20 cellular contexts compared by ENCODE assay signal in genomic region chrX:12570859-12571501, GRCh38.
"Had no signal": no experiment of that assay in that cellular context is flagged by ENCODE, and none has a peak within 500 bp of the region (broad histone marks: within the 10 kb centered on the region; RNA-seq: fewer than 3 reads in every experiment).

No MANE protein-coding gene starts in this region.

- ATAC-seq: activated CD4-positive, alpha-beta T cell treated with anti-CD3 and anti-CD28 coated beads for 36 hours; activated CD8-positive, alpha-beta memory T cell treated with anti-CD3 and anti-CD28 coated beads, Interleukin-2, amount 10 ng/mL, durations not matched to agents 7 days and 5 days; gastroesophageal sphincter; heart right ventricle; left colon; psoas muscle; stimulated activated naive CD8-positive, alpha-beta T cell treated with anti-CD3 and anti-CD28 coated beads, Interleukin-15, amount 100 ng/mL, for 72 hours had no signal

- H3K27me3 Mint-ChIP-seq: activated CD4-positive, alpha-beta memory T cell treated with anti-CD3 and anti-CD28 coated beads for 36 hours; activated CD4-positive, alpha-beta T cell treated with anti-CD3 and anti-CD28 coated beads for 36 hours; activated CD8-positive, alpha-beta memory T cell treated with anti-CD3 and anti-CD28 coated beads, Interleukin-2, amount 10 ng/mL, durations not matched to agents 7 days and 5 days; activated naive CD4-positive, alpha-beta T cell treated with anti-CD3 and anti-CD28 coated beads, Interleukin-2, amount 10 ng/mL, durations not matched to agents 7 days and 5 days; stimulated activated naive CD8-positive, alpha-beta T cell treated with anti-CD3 and anti-CD28 coated beads, Interleukin-15, amount 100 ng/mL, for 72 hours; type B pancreatic cell had no signal

- H3K27ac ChIP-seq: dorsolateral prefrontal cortex, gastroesophageal sphincter, heart right ventricle, psoas muscle, sigmoid colon, spleen, WERI-Rb-1 had no signal

- H3K36me3 Mint-ChIP-seq: activated CD4-positive, alpha-beta memory T cell treated with anti-CD3 and anti-CD28 coated beads for 36 hours; activated CD8-positive, alpha-beta memory T cell treated with anti-CD3 and anti-CD28 coated beads, Interleukin-2, amount 10 ng/mL, durations not matched to agents 7 days and 5 days; activated naive CD4-positive, alpha-beta T cell treated with anti-CD3 and anti-CD28 coated beads, Interleukin-2, amount 10 ng/mL, durations not matched to agents 7 days and 5 days; type B pancreatic cell had no signal

- FAIRE-seq: islet of Langerhans had no signal

- H3K4me1 Mint-ChIP-seq: activated CD4-positive, alpha-beta T cell treated with anti-CD3 and anti-CD28 coated beads for 36 hours; activated CD8-positive, alpha-beta memory T cell treated with anti-CD3 and anti-CD28 coated beads, Interleukin-2, amount 10 ng/mL, durations not matched to agents 7 days and 5 days; activated naive CD4-positive, alpha-beta T cell treated with anti-CD3 and anti-CD28 coated beads, Interleukin-2, amount 10 ng/mL, durations not matched to agents 7 days and 5 days; endodermal cell; stimulated activated naive CD8-positive, alpha-beta T cell treated with anti-CD3 and anti-CD28 coated beads, Interleukin-15, amount 100 ng/mL, for 72 hours had no signal

- H3K4me1 ChIP-seq: gastroesophageal sphincter, psoas muscle, sigmoid colon, spleen had no signal

- H3K4me3 ChIP-seq: dorsolateral prefrontal cortex, gastroesophageal sphincter, heart right ventricle, lung, psoas muscle, sigmoid colon, spleen had no signal

- H3K9me3 ChIP-seq: gastroesophageal sphincter, sigmoid colon, spleen had no signal

- H3K36me3 ChIP-seq: gastroesophageal sphincter, heart right ventricle, sigmoid colon, spleen, WERI-Rb-1 had no signal

- DNase-seq: activated CD4-positive, alpha-beta memory T cell treated with anti-CD3 and anti-CD28 coated beads for 36 hours; activated CD4-positive, alpha-beta T cell treated with anti-CD3 and anti-CD28 coated beads for 36 hours; activated CD8-positive, alpha-beta memory T cell treated with anti-CD3 and anti-CD28 coated beads, Interleukin-2, amount 10 ng/mL, durations not matched to agents 7 days and 5 days; activated naive CD4-positive, alpha-beta T cell treated with anti-CD3 and anti-CD28 coated beads, Interleukin-2, amount 10 ng/mL, durations not matched to agents 7 days and 5 days; activated T-cell treated with anti-CD3 and anti-CD28 coated beads, Interleukin-2, amount 50 U/mL, for 1 hour; dorsolateral prefrontal cortex; endodermal cell; erythroblast; heart right ventricle; left colon; midbrain; psoas muscle; sigmoid colon; spleen; stimulated activated naive CD8-positive, alpha-beta T cell treated with anti-CD3 and anti-CD28 coated beads, Interleukin-15, amount 100 ng/mL, for 72 hours; WERI-Rb-1 had no signal

- H3K27me3 ChIP-seq: gastroesophageal sphincter, sigmoid colon had no signal

- H3K4me3 Mint-ChIP-seq: activated CD4-positive, alpha-beta memory T cell treated with anti-CD3 and anti-CD28 coated beads for 36 hours; activated CD4-positive, alpha-beta T cell treated with anti-CD3 and anti-CD28 coated beads for 36 hours; activated CD8-positive, alpha-beta memory T cell treated with anti-CD3 and anti-CD28 coated beads, Interleukin-2, amount 10 ng/mL, durations not matched to agents 7 days and 5 days; activated naive CD4-positive, alpha-beta T cell treated with anti-CD3 and anti-CD28 coated beads, Interleukin-2, amount 10 ng/mL, durations not matched to agents 7 days and 5 days; endodermal cell; stimulated activated naive CD8-positive, alpha-beta T cell treated with anti-CD3 and anti-CD28 coated beads, Interleukin-15, amount 100 ng/mL, for 72 hours; type B pancreatic cell had no signal

- H3K27ac Mint-ChIP-seq: activated CD4-positive, alpha-beta memory T cell treated with anti-CD3 and anti-CD28 coated beads for 36 hours; activated CD4-positive, alpha-beta T cell treated with anti-CD3 and anti-CD28 coated beads for 36 hours; activated CD8-positive, alpha-beta memory T cell treated with anti-CD3 and anti-CD28 coated beads, Interleukin-2, amount 10 ng/mL, durations not matched to agents 7 days and 5 days; activated naive CD4-positive, alpha-beta T cell treated with anti-CD3 and anti-CD28 coated beads, Interleukin-2, amount 10 ng/mL, durations not matched to agents 7 days and 5 days; endodermal cell; stimulated activated naive CD8-positive, alpha-beta T cell treated with anti-CD3 and anti-CD28 coated beads, Interleukin-15, amount 100 ng/mL, for 72 hours; type B pancreatic cell had no signal

- H3K9me3 Mint-ChIP-seq: activated CD4-positive, alpha-beta memory T cell treated with anti-CD3 and anti-CD28 coated beads for 36 hours; activated naive CD4-positive, alpha-beta T cell treated with anti-CD3 and anti-CD28 coated beads, Interleukin-2, amount 10 ng/mL, durations not matched to agents 7 days and 5 days; stimulated activated naive CD8-positive, alpha-beta T cell treated with anti-CD3 and anti-CD28 coated beads, Interleukin-15, amount 100 ng/mL, for 72 hours; type B pancreatic cell had no signal
